Comparison of ENCODE assay signal across 8 cellular contexts in the genomic region with DNA sequence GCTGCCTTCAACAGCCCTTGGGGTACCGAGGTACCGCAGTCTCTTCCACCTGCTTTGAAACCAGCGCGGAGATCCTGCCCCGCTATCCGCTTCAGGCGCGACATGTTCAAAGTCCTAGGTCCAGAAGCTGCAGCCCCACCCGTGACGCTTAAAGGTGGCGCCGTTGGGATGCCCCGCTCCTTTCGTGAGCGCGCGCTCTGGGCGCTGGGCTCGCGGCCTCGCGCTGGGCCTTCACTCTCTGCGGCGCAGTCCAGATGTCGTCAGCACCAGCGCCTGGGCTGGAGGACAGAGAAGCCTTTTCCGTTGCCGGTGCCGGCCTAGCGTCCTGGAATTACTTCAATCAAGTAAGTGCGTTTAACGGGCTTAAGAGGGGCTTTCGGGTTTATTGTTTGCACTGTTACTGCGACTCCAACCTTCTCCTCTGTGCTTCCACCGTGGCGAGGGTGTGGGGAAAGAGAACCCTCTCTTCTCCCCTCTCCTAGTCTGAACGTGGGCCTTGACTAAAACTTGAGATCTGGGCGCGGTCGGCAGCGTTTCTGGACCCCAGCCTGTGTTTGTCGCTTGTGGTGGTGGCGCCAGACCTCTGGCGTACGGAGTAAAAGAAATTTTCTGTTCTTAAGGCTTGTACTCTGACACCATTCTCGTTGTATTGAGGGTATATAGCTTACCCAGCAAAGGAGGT. TPM values are rescaled to one million over a fixed set of nuclear protein-coding genes. Genes with fewer than 3 reads are reported as not detected.
A peak's percentile ranks its signal among the peaks of the same experiment; 100 is the strongest.
DNase-seq lines count a peak whose midpoint lies in the region; ATAC-seq and TF ChIP-seq lines count a peak whose summit lies in the region.

A gene (minus strand): TSS at position 143 of the 682 bp plus-strand sequence. CDS start 39 bp downstream, at position 104.

- peaks cover 14% of the 10 kb centered on the region for H3K36me3 ChIP-seq in A673 (ENCODE audit: insufficient read depth, low read length, poor library complexity, severe bottlenecking)
- no peaks in the 10 kb centered on the region for H3K36me3 ChIP-seq in breast epithelium
- peaks cover 2 to 12% (median 4%) of the 10 kb centered on the region in 3 donors for H3K36me3 ChIP-seq in skeletal muscle tissue (ENCODE audit: control insufficient read depth in 3 of 3, insufficient read depth in 3 of 3, low read length in 3 of 3)

- CTCF ChIA-PET in A673 (lab: Charles Lee), result no interaction called here

- TF ChIP-seq CTCF in A673 (conservative IDR thresholded peaks at IDR 0.05; ENCODE audit: low read depth, low read length) (no peak; the same call in 1 of the 2 replicates), VCaP (conservative IDR thresholded peaks at IDR 0.05) (no peak), breast epithelium (IDR thresholded peaks at IDR 0.05) (no peak)

- ATAC-seq in GM18868 (IDR thresholded peaks at IDR 0.05; ENCODE audit: unreplicated experiment) (peak; percentile 80), HG03108 (IDR thresholded peaks at IDR 0.05; ENCODE audit: unreplicated experiment) (peak; percentile 88)

- H3K4me3 ChIP-seq in A673 (ENCODE audit: low read depth, low read length, poor library complexity, severe bottlenecking) (peak within 1 kb of the TSS; percentile 67), breast epithelium (peak within 1 kb of the TSS; percentile 68 to 86 (median 84)), iPS-18c (ENCODE audit: insufficient read depth, low read depth, low read length) (peak within 1 kb of the TSS; percentile 94), skeletal muscle tissue (ENCODE audit: low read length in 3 of 3) (peak within 1 kb of the TSS; percentile 92 to 100 (median 98))

- H3K27me3 ChIP-seq in A673 (replicated peaks; ENCODE audit: insufficient read depth, low read depth, low read length, poor library complexity) (no peaks in the 10 kb centered on the region), breast epithelium (no peaks in the 10 kb centered on the region), skeletal muscle tissue (ENCODE audit: control insufficient read depth in 3 of 3, insufficient read depth in 3 of 3, low read length in 3 of 3) (no peaks in the 10 kb centered on the region)

- intact Hi-C loops in A673 (cut with micrococcal nuclease; ENCODE audit: unreplicated experiment) (loop anchor here (5.0 kb wide), 1 partner anchor 157 kb away; no protein-coding TSS in a partner anchor), breast epithelium (cut with DNase I; ENCODE audit: low total_unique reads) (no loop called here)

- DNase-seq in A673 (ENCODE audit: low spot score), result peak; percentile 99
- peak; percentile 97 for DNase-seq in NCI-H2196 (lab: John Stamatoyannopoulos, UW; ENCODE audit: unreplicated experiment)
- DNase-seq in breast epithelium (ENCODE audit: low spot score in 2 of 2), result peak; percentile 92

- H3K9me3 ChIP-seq in A673 (ENCODE audit: low read depth, low read length, poor library complexity, severe bottlenecking) (no peaks in the 10 kb centered on the region), breast epithelium (no peaks in the 10 kb centered on the region), iPS-18c (ENCODE audit: control insufficient read depth, insufficient read depth, low read length) (no peaks in the 10 kb centered on the region), skeletal muscle tissue (ENCODE audit: control insufficient read depth in 3 of 3, low read length in 3 of 3) (no peaks in the 10 kb centered on the region)

- peak within 1 kb of the TSS; percentile 96 to 100 (median 99) for H3K9ac ChIP-seq in skeletal muscle tissue (ENCODE audit: low read depth in 1 of 3, low read length in 3 of 3)

- POLR2A ChIA-PET in A673 (lab: Charles Lee; ENCODE audit: low non-redundant PET), result interaction anchor here (0.6 kb wide), 1 partner anchor 16 kb away, joined by 4 read pairs; a partner anchor contains a TSS

- H3K4me1 ChIP-seq in A673 (ENCODE audit: insufficient read depth, low read length, poor library complexity, severe bottlenecking), result peaks cover 15% of the 10 kb centered on the region
- H3K4me1 ChIP-seq in breast epithelium, result peaks cover 0 to 21% of the 10 kb centered on the region in 2 donors
- peaks cover 25 to 38% (median 36%) of the 10 kb centered on the region in 3 donors for H3K4me1 ChIP-seq in skeletal muscle tissue (ENCODE audit: control insufficient read depth in 3 of 3, insufficient read depth in 3 of 3, low read length in 3 of 3)

- TSS peak; percentile 61 for BruUV-seq in A673 (replicated peaks; lab: Mats Ljungman, UMichigan)

- TF ChIP-seq POLR2A in breast epithelium (IDR thresholded peaks at IDR 0.05), result peak; percentile 66

- H3K27ac ChIP-seq in A673 (ENCODE audit: low read depth, low read length, poor library complexity, severe bottlenecking) (peak within 1 kb of the TSS; percentile 91), VCaP (peak within 1 kb of the TSS; percentile 83), breast epithelium (peak within 1 kb of the TSS; percentile 93 to 95), skeletal muscle tissue (ENCODE audit: low read depth, low read length) (peak within 1 kb of the TSS; percentile 97)

RNA-seq across cellular contexts. Expression of the gene that starts here (rescaled TPM):
- total RNA-seq in A673 (2021), result 32.7 and 33.3 TPM in 2 replicates
- total RNA-seq in breast epithelium, result 10 to 100 TPM; 13.9 to 22.1 (median 15.4) TPM
- total RNA-seq in skeletal muscle tissue, result 13.6 TPM

Comparison
In these comparisons a context has a peak if more than half of its experiments do, and no peak if none do; other contexts are left out.
1. Peak in every context shown above with its lines: DNase-seq, ATAC-seq, H3K4me3 ChIP-seq and H3K27ac ChIP-seq.